1 cellular context compared by ENCODE assay signal in the genomic region with DNA sequence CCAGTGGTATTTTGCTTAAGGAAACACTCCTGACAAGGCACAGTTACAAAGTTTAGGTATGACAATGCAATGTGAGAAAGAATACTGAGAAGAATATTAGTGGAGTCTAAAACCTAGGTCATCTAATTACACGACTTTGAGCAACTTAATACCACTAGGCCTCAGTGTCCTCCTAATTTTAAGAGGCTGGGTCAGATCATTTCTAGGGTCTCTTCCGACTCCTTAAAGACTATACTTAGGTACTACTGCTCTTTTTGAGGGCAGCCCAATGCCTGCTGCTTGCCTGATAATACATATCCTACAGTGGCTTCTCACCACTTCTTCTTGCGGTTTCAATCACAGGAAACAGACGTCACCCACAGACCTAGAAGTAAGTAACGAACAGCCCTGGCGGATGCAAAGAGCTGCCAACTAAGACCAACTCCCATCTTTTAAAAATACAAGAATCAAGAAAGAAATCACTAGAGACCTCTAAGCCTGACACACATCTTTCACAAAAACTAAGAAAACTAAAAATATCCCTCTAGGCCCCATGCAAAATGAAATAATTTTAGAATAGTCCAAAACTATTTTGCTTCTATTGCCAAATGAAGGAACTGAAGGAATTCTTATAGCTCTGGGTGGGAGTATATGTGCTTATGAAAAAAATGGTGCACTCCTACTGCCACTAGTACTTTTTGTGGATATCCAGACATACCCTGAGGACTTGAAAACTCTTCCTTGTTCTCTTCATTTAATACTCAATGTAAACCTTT.
TF ChIP-seq lines count a peak whose summit lies in the region.

No MANE protein-coding gene starts in this region.

TF ChIP-seq in GM12878, 131 proteins besides CTCF, POLR2A, EP300 and RAD21 (continues in another document):
- TF ChIP-seq, protein P1, sequence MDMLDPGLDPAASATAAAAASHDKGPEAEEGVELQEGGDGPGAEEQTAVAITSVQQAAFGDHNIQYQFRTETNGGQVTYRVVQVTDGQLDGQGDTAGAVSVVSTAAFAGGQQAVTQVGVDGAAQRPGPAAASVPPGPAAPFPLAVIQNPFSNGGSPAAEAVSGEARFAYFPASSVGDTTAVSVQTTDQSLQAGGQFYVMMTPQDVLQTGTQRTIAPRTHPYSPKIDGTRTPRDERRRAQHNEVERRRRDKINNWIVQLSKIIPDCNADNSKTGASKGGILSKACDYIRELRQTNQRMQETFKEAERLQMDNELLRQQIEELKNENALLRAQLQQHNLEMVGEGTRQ (IDR thresholded peaks at IDR 0.05; ENCODE audit: borderline replicate concordance, low read depth, low read length), result peak; percentile 35; the same call in 1 of the 2 replicates
- TF ChIP-seq ZNF384 (IDR thresholded peaks at IDR 0.05; ENCODE audit: borderline replicate concordance, low read depth, low read length) (no peak), CHD2 (IDR thresholded peaks at IDR 0.05; ENCODE audit: borderline replicate concordance, low read depth, low read length) (0 out of 2 replicates have a peak, but pooled peaks have one; percentile 49), TCF7 (IDR thresholded peaks at IDR 0.05; ENCODE audit: borderline replicate concordance) (no peak), LARP7 (IDR thresholded peaks at IDR 0.05) (no peak), MTA2 (IDR thresholded peaks at IDR 0.05; ENCODE audit: low read depth) (peak; percentile 85), ZNF24 (IDR thresholded peaks at IDR 0.05) (no peak), CHD4 (IDR thresholded peaks at IDR 0.05) (no peak), PAX5 (IDR thresholded peaks at IDR 0.05; ENCODE audit: borderline replicate concordance, low read depth, low read length) (peak; percentile 46; the same call in 1 of the 2 replicates), MEF2B (IDR thresholded peaks at IDR 0.05; ENCODE audit: partially characterized antibody, poor library complexity, severe bottlenecking) (peak; percentile 38), TBL1XR1 (IDR thresholded peaks at IDR 0.05; ENCODE audit: low read depth, low read length) (no peak), SREBF2 (IDR thresholded peaks at IDR 0.05; ENCODE audit: low read length) (no peak), MYB (IDR thresholded peaks at IDR 0.05; ENCODE audit: borderline replicate concordance, low read depth, low read length) (no peak), JUND (IDR thresholded peaks at IDR 0.05; ENCODE audit: low read depth, low read length) (peak; percentile 21; the same call in 1 of the 2 replicates), RFX5 (IDR thresholded peaks at IDR 0.05; ENCODE audit: low read depth, low read length) (no peak), RBBP5 (conservative IDR thresholded peaks at IDR 0.05) (no peak), EED (IDR thresholded peaks at IDR 0.05; ENCODE audit: low read depth) (peak; percentile 91), HDGF (IDR thresholded peaks at IDR 0.05) (no peak), KLF5 (IDR thresholded peaks at IDR 0.05; ENCODE audit: partially characterized antibody) (no peak), CHD1 (IDR thresholded peaks at IDR 0.05; ENCODE audit: low read depth, low read length) (no peak), SUPT20H (IDR thresholded peaks at IDR 0.05; ENCODE audit: borderline replicate concordance, control insufficient read depth, low read depth, low read length) (no peak), SREBF1 (IDR thresholded peaks at IDR 0.05; ENCODE audit: low read length) (no peak), ETV6 (conservative IDR thresholded peaks at IDR 0.05 in 1 of 2, IDR thresholded peaks at IDR 0.05 in 1 of 2; ENCODE audit: borderline replicate concordance in 1 of 2, low read depth in 1 of 2) (peak in 1 of 2 experiments; percentile 86; a peak in 2 of 4 replicates), CBFB (IDR thresholded peaks at IDR 0.05; ENCODE audit: low read depth) (peak; percentile 95), NRF1 (conservative IDR thresholded peaks at IDR 0.05; ENCODE audit: low read depth, low read length) (no peak), BACH1 (IDR thresholded peaks at IDR 0.05; ENCODE audit: borderline replicate concordance) (no peak), ZNF274 (IDR thresholded peaks at IDR 0.05; ENCODE audit: insufficient read depth, insufficient read length) (no peak), NFXL1 (IDR thresholded peaks at IDR 0.05; ENCODE audit: borderline replicate concordance) (no peak), RB1 (IDR thresholded peaks at IDR 0.05; ENCODE audit: borderline replicate concordance) (no peak), ZNF207 (IDR thresholded peaks at IDR 0.05; ENCODE audit: borderline replicate concordance) (no peak), ATF7 (IDR thresholded peaks at IDR 0.05; ENCODE audit: low read depth) (peak; percentile 95), CREB1 (IDR thresholded peaks at IDR 0.05; ENCODE audit: low read depth) (peak; percentile 80), NR2C1 (IDR thresholded peaks at IDR 0.05) (no peak), DPF2 (IDR thresholded peaks at IDR 0.05) (peak; percentile 87), HDAC6 (IDR thresholded peaks at IDR 0.05; ENCODE audit: unreplicated experiment) (no peak), FOS (IDR thresholded peaks at IDR 0.05; ENCODE audit: borderline replicate concordance, extremely low read depth, insufficient read length) (no peak), GABPA (IDR thresholded peaks at IDR 0.05; ENCODE audit: low read depth) (no peak; the same call in 1 of the 2 replicates)
- TF ChIP-seq, protein P2, sequence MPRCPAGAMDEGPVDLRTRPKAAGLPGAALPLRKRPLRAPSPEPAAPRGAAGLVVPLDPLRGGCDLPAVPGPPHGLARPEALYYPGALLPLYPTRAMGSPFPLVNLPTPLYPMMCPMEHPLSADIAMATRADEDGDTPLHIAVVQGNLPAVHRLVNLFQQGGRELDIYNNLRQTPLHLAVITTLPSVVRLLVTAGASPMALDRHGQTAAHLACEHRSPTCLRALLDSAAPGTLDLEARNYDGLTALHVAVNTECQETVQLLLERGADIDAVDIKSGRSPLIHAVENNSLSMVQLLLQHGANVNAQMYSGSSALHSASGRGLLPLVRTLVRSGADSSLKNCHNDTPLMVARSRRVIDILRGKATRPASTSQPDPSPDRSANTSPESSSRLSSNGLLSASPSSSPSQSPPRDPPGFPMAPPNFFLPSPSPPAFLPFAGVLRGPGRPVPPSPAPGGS (IDR thresholded peaks at IDR 0.05; ENCODE audit: borderline replicate concordance, insufficient read depth, low read depth, low read length, poor library complexity, severe bottlenecking), result peak; percentile 60
- TF ChIP-seq, protein P3, sequence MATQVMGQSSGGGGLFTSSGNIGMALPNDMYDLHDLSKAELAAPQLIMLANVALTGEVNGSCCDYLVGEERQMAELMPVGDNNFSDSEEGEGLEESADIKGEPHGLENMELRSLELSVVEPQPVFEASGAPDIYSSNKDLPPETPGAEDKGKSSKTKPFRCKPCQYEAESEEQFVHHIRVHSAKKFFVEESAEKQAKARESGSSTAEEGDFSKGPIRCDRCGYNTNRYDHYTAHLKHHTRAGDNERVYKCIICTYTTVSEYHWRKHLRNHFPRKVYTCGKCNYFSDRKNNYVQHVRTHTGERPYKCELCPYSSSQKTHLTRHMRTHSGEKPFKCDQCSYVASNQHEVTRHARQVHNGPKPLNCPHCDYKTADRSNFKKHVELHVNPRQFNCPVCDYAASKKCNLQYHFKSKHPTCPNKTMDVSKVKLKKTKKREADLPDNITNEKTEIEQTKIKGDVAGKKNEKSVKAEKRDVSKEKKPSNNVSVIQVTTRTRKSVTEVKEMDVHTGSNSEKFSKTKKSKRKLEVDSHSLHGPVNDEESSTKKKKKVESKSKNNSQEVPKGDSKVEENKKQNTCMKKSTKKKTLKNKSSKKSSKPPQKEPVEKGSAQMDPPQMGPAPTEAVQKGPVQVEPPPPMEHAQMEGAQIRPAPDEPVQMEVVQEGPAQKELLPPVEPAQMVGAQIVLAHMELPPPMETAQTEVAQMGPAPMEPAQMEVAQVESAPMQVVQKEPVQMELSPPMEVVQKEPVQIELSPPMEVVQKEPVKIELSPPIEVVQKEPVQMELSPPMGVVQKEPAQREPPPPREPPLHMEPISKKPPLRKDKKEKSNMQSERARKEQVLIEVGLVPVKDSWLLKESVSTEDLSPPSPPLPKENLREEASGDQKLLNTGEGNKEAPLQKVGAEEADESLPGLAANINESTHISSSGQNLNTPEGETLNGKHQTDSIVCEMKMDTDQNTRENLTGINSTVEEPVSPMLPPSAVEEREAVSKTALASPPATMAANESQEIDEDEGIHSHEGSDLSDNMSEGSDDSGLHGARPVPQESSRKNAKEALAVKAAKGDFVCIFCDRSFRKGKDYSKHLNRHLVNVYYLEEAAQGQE (IDR thresholded peaks at IDR 0.05; ENCODE audit: low read depth, low read length), result no peak
- TF ChIP-seq, protein P4, sequence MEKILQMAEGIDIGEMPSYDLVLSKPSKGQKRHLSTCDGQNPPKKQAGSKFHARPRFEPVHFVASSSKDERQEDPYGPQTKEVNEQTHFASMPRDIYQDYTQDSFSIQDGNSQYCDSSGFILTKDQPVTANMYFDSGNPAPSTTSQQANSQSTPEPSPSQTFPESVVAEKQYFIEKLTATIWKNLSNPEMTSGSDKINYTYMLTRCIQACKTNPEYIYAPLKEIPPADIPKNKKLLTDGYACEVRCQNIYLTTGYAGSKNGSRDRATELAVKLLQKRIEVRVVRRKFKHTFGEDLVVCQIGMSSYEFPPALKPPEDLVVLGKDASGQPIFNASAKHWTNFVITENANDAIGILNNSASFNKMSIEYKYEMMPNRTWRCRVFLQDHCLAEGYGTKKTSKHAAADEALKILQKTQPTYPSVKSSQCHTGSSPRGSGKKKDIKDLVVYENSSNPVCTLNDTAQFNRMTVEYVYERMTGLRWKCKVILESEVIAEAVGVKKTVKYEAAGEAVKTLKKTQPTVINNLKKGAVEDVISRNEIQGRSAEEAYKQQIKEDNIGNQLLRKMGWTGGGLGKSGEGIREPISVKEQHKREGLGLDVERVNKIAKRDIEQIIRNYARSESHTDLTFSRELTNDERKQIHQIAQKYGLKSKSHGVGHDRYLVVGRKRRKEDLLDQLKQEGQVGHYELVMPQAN (conservative IDR thresholded peaks at IDR 0.05), result no peak; the same call in 1 of the 2 replicates
- TF ChIP-seq, protein P5, sequence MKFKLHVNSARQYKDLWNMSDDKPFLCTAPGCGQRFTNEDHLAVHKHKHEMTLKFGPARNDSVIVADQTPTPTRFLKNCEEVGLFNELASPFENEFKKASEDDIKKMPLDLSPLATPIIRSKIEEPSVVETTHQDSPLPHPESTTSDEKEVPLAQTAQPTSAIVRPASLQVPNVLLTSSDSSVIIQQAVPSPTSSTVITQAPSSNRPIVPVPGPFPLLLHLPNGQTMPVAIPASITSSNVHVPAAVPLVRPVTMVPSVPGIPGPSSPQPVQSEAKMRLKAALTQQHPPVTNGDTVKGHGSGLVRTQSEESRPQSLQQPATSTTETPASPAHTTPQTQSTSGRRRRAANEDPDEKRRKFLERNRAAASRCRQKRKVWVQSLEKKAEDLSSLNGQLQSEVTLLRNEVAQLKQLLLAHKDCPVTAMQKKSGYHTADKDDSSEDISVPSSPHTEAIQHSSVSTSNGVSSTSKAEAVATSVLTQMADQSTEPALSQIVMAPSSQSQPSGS (IDR thresholded peaks at IDR 0.05; ENCODE audit: low read length), result peak; percentile 90
- TF ChIP-seq, protein P6, sequence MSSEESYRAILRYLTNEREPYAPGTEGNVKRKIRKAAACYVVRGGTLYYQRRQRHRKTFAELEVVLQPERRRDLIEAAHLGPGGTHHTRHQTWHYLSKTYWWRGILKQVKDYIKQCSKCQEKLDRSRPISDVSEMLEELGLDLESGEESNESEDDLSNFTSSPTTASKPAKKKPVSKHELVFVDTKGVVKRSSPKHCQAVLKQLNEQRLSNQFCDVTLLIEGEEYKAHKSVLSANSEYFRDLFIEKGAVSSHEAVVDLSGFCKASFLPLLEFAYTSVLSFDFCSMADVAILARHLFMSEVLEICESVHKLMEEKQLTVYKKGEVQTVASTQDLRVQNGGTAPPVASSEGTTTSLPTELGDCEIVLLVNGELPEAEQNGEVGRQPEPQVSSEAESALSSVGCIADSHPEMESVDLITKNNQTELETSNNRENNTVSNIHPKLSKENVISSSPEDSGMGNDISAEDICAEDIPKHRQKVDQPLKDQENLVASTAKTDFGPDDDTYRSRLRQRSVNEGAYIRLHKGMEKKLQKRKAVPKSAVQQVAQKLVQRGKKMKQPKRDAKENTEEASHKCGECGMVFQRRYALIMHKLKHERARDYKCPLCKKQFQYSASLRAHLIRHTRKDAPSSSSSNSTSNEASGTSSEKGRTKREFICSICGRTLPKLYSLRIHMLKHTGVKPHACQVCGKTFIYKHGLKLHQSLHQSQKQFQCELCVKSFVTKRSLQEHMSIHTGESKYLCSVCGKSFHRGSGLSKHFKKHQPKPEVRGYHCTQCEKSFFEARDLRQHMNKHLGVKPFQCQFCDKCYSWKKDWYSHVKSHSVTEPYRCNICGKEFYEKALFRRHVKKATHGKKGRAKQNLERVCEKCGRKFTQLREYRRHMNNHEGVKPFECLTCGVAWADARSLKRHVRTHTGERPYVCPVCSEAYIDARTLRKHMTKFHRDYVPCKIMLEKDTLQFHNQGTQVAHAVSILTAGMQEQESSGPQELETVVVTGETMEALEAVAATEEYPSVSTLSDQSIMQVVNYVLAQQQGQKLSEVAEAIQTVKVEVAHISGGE (CRISPR knock-in tag; IDR thresholded peaks at IDR 0.05), result no peak
- TF ChIP-seq, protein P7, sequence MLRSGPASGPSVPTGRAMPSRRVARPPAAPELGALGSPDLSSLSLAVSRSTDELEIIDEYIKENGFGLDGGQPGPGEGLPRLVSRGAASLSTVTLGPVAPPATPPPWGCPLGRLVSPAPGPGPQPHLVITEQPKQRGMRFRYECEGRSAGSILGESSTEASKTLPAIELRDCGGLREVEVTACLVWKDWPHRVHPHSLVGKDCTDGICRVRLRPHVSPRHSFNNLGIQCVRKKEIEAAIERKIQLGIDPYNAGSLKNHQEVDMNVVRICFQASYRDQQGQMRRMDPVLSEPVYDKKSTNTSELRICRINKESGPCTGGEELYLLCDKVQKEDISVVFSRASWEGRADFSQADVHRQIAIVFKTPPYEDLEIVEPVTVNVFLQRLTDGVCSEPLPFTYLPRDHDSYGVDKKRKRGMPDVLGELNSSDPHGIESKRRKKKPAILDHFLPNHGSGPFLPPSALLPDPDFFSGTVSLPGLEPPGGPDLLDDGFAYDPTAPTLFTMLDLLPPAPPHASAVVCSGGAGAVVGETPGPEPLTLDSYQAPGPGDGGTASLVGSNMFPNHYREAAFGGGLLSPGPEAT (IDR thresholded peaks at IDR 0.05; ENCODE audit: low read depth), result peak; percentile 79; the same call in 1 of the 2 replicates
- TF ChIP-seq, protein P8, sequence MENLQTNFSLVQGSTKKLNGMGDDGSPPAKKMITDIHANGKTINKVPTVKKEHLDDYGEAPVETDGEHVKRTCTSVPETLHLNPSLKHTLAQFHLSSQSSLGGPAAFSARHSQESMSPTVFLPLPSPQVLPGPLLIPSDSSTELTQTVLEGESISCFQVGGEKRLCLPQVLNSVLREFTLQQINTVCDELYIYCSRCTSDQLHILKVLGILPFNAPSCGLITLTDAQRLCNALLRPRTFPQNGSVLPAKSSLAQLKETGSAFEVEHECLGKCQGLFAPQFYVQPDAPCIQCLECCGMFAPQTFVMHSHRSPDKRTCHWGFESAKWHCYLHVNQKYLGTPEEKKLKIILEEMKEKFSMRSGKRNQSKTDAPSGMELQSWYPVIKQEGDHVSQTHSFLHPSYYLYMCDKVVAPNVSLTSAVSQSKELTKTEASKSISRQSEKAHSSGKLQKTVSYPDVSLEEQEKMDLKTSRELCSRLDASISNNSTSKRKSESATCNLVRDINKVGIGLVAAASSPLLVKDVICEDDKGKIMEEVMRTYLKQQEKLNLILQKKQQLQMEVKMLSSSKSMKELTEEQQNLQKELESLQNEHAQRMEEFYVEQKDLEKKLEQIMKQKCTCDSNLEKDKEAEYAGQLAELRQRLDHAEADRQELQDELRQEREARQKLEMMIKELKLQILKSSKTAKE (IDR thresholded peaks at IDR 0.05; ENCODE audit: low read depth, poor library complexity, severe bottlenecking), result peak; percentile 83
